Comparison of ENCODE assay signal across 12 cellular contexts in the genomic region with DNA sequence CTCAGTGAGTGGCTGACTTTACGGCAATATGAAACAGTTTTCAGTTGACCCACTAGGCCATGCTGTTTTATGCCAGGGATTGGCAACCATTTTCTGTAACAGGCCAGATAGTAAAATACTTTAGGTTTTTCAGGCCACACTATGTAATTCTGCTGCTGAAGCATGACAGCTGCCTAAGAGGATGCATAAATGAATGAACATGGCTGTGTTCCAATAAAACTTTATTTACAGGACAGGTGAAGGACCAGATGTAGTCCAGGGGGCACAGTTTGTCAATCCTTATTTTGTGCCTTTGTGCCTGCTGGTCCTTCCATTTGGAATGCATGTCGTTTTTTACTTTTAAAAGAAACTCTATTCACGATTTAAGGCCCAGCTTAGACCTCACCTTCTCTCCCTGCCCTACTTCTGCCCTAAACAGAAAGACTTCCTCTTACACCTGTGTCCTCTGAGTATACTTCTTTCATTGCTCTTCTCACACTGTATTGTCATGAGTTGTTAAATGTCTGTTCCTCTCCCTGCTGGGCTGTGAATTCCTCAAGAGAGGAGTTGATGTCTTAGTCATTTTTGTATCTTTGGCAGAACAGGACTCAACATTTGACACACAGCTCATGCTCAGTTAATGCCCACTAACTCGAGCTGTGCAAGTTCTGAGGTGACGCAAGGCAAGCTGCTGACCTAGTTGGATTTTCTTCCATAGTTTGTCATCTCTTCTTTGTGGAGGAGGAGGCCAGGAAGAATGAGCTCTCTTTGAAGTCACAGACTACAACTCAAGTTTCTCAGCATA.
DNase-seq lines count a peak whose midpoint lies in the region; ATAC-seq and TF ChIP-seq lines count a peak whose summit lies in the region.
"Had no signal": no experiment of that assay in that cellular context is flagged by ENCODE, and none has a peak within 500 bp of the region (broad histone marks: within the 10 kb centered on the region; RNA-seq: fewer than 3 reads in every experiment).

No MANE protein-coding gene starts in this region.

- H3K4me3 ChIP-seq in left ventricle myocardium inferior (no peak overlapping the region), astrocyte of the spinal cord (ENCODE audit: low read depth, low read length) (no peak overlapping the region), gastroesophageal sphincter (no peak overlapping the region), tibial artery (no peak overlapping the region), neural progenitor cell (no peak overlapping the region)

- H3K4me1 Mint-ChIP-seq in neural progenitor cell: no peaks in the 10 kb centered on the region

- no peaks in the 10 kb centered on the region for H3K9me3 Mint-ChIP-seq in neural progenitor cell
- H3K9me3 Mint-ChIP-seq: activated naive CD4-positive, alpha-beta T cell treated with anti-CD3 and anti-CD28 coated beads for 36 hours had no signal

- no peak overlapping the region for H3K4me3 Mint-ChIP-seq in neural progenitor cell
- H3K4me3 Mint-ChIP-seq: activated naive CD4-positive, alpha-beta T cell treated with anti-CD3 and anti-CD28 coated beads for 36 hours had no signal

- in situ Hi-C loops in astrocyte of the spinal cord (cut with HindIII; ENCODE audit: low sequenced_read_pairs): no loop called here

- H3K36me3 ChIP-seq in left ventricle myocardium inferior (peaks cover 28% of the 10 kb centered on the region), gastroesophageal sphincter (peaks cover 0 to 26% of the 10 kb centered on the region in 2 donors), tibial artery (peaks cover 24 to 36% (median 26%) of the 10 kb centered on the region in 3 donors), neural progenitor cell (no peaks in the 10 kb centered on the region)

- no peak overlapping the region for H2AFZ ChIP-seq in neural progenitor cell (replicated peaks)

- H3K27me3 ChIP-seq in left ventricle myocardium inferior (ENCODE audit: low read depth): no peaks in the 10 kb centered on the region
- no peaks in the 10 kb centered on the region for H3K27me3 ChIP-seq in gastroesophageal sphincter
- no peaks in the 10 kb centered on the region for H3K27me3 ChIP-seq in tibial artery
- H3K27me3 ChIP-seq in neural progenitor cell: no peaks in the 10 kb centered on the region

- TF ChIP-seq CTCF in left ventricle myocardium inferior (IDR thresholded peaks at IDR 0.05; ENCODE audit: borderline replicate concordance) (no peak), astrocyte of the spinal cord (IDR thresholded peaks at IDR 0.05; ENCODE audit: low read depth, low read length) (no peak), gastroesophageal sphincter (IDR thresholded peaks at IDR 0.05) (no peak), tibial artery (IDR thresholded peaks at IDR 0.05) (no peak), neural progenitor cell (IDR thresholded peaks at IDR 0.05) (no peak)

- no peak overlapping the region for H3K4me2 ChIP-seq in neural progenitor cell

- no peaks in the 10 kb centered on the region for H3K36me3 Mint-ChIP-seq in neural progenitor cell

- H3K4me1 ChIP-seq in left ventricle myocardium inferior (peaks cover 25% of the 10 kb centered on the region), gastroesophageal sphincter (peaks cover 0 to 22% (median 3%) of the 10 kb centered on the region in 3 donors), tibial artery (peaks cover 0 to 21% (median 14%) of the 10 kb centered on the region in 4 donors), neural progenitor cell (no peaks in the 10 kb centered on the region)

- no peak overlapping the region for H3K27ac Mint-ChIP-seq in neural progenitor cell
- H3K27ac Mint-ChIP-seq: activated naive CD4-positive, alpha-beta T cell treated with anti-CD3 and anti-CD28 coated beads for 36 hours had no signal

- no peak for TF ChIP-seq EP300 in gastroesophageal sphincter (IDR thresholded peaks at IDR 0.05)

- H3K9me3 ChIP-seq in left ventricle myocardium inferior (replicated peaks) (no peaks in the 10 kb centered on the region), gastroesophageal sphincter (no peaks in the 10 kb centered on the region), tibial artery (no peaks in the 10 kb centered on the region), neural progenitor cell (ENCODE audit: low read depth) (no peaks in the 10 kb centered on the region)

- H3K9ac ChIP-seq in neural progenitor cell: no peak overlapping the region

- WGBS in gastroesophageal sphincter (ENCODE audit: low coverage in 1 of 2), 2 donors: 90% methylated on average over 2 to 5 of the region's 5 CpGs

- peaks cover 2% of the 10 kb centered on the region for H3K27me3 Mint-ChIP-seq in neural progenitor cell (ENCODE audit: insufficient read depth, low read depth)

- no peaks in the 10 kb centered on the region for H3K79me2 ChIP-seq in neural progenitor cell (ENCODE audit: low read depth)

- peak; percentile 48 to 61 for ATAC-seq in left cardiac atrium
- peak; percentile 65 for ATAC-seq in gastroesophageal sphincter
- no peak for ATAC-seq in GM21737 (IDR thresholded peaks at IDR 0.05; ENCODE audit: unreplicated experiment)

- no peak for TF ChIP-seq POLR2A in gastroesophageal sphincter (IDR thresholded peaks at IDR 0.05)

- H4K20me1 ChIP-seq in neural progenitor cell (ENCODE audit: low read depth): no peaks in the 10 kb centered on the region

- DNase-seq in left cardiac atrium (peak; percentile 27), left ventricle myocardium inferior (no peak), astrocyte of the spinal cord (ENCODE audit: low read depth, low spot score) (peak; percentile 34), tibial artery (peak; percentile 53 to 73), neural progenitor cell (ENCODE audit: low spot score) (no peak), middle frontal gyrus (ENCODE audit: extremely low spot score, low spot score) (no peak)
- DNase-seq: ACHN; activated naive CD4-positive, alpha-beta T cell treated with anti-CD3 and anti-CD28 coated beads for 36 hours; NCI-H2171 had no signal

- intact Hi-C loops in left cardiac atrium (cut with DNase I): loop anchor here (5.0 to 10.0 kb wide), 3 partner anchors 152 to 374 kb away; a partner anchor contains a TSS
- intact Hi-C loops in left ventricle myocardium inferior (cut with micrococcal nuclease): no loop called here
- intact Hi-C loops in tibial artery (cut with DNase I; ENCODE audit: low total_unique reads): no loop called here

- no peaks in the 10 kb centered on the region for H3F3A ChIP-seq in neural progenitor cell (ENCODE audit: low read depth)

- H3K27ac ChIP-seq in left ventricle myocardium inferior (replicated peaks) (no peak overlapping the region), gastroesophageal sphincter (no peak overlapping the region), tibial artery (no peak overlapping the region), neural progenitor cell (no peak overlapping the region)
- H3K27ac ChIP-seq: VCaP had no signal

Comparison
In these comparisons a context has a peak if more than half of its experiments do, and no peak if none do; other contexts are left out.
1. DNase-seq: peak in left cardiac atrium (single experiment), astrocyte of the spinal cord (single experiment) and tibial artery (2 of 2); none in left ventricle myocardium inferior (single experiment), neural progenitor cell (single experiment) and middle frontal gyrus (single experiment).
2. intact Hi-C loops: an anchor here in left cardiac atrium (5.0 to 10.0 kb wide); none called in left ventricle myocardium inferior and tibial artery.